ENCODE assay signal across 8 cellular contexts in genomic region chr2:99066075-99066557, GRCh38.
DNase-seq lines count a peak whose midpoint lies in the region; ATAC-seq and TF ChIP-seq lines count a peak whose summit lies in the region.

No MANE protein-coding gene starts in this region.

- peak; percentile 51 for ATAC-seq in GM18868 (IDR thresholded peaks at IDR 0.05; ENCODE audit: unreplicated experiment)
- ATAC-seq in HG03039 (IDR thresholded peaks at IDR 0.05; ENCODE audit: unreplicated experiment): peak; percentile 35
- peak; percentile 51 for ATAC-seq in sciatic nerve

- TF ChIP-seq CTCF in VCaP (conservative IDR thresholded peaks at IDR 0.05): peak; percentile 58; the same call in 1 of the 2 replicates

- H3K27ac ChIP-seq in VCaP: peak overlapping the region; percentile 19; the same call in 1 of the 2 replicates

- peak; percentile 64 for DNase-seq in CD1c-positive myeloid dendritic cell (ENCODE audit: extremely low spot score)
- peak; percentile 5 for DNase-seq in NCI-H187 (lab: John Stamatoyannopoulos, UW)
- peak; percentile 54 for DNase-seq in glomerular visceral epithelial cell (ENCODE audit: extremely low spot score)
- no peak for DNase-seq in sciatic nerve (ENCODE audit: low spot score)
- DNase-seq in T-helper 9 cell: no peak

- intact Hi-C loops in sciatic nerve (cut with DNase I): no loop called here

Comparison
In these comparisons a context has a peak if more than half of its experiments do, and no peak if none do; other contexts are left out.
1. DNase-seq: peak in CD1c-positive myeloid dendritic cell (single experiment), NCI-H187 (2 of 2) and glomerular visceral epithelial cell (single experiment); none in sciatic nerve (single experiment) and T-helper 9 cell (single experiment).
2. Peak in every context shown above with its lines, with median percentiles within 50 percentile points of each other: ATAC-seq.